1 cellular context compared by ENCODE assay signal in genomic region chr6:135739288-135739687, GRCh38.
A peak's percentile ranks its signal among the peaks of the same experiment; 100 is the strongest.
TF ChIP-seq lines count a peak whose summit lies in the region.

No MANE protein-coding gene starts in this region.

TF ChIP-seq in IMR-90, 13 proteins besides CTCF, POLR2A, EP300 and RAD21 (continued from another document):
- TF ChIP-seq SMC3 (IDR thresholded peaks at IDR 0.05; ENCODE audit: low read depth, low read length) (no peak; the same call in 1 of the 2 replicates), RCOR1 (IDR thresholded peaks at IDR 0.05; ENCODE audit: insufficient replicate concordance, low read length) (no peak), CHD1 (IDR thresholded peaks at IDR 0.05; ENCODE audit: low read depth, low read length) (no peak), USF2 (IDR thresholded peaks at IDR 0.05; ENCODE audit: low read depth, low read length) (no peak), RFX5 (IDR thresholded peaks at IDR 0.05; ENCODE audit: low read depth, low read length) (no peak), MAZ (IDR thresholded peaks at IDR 0.05; ENCODE audit: borderline replicate concordance, low read depth, low read length) (no peak; the same call in 1 of the 2 replicates), CEBPB (IDR thresholded peaks at IDR 0.05; ENCODE audit: low read depth, low read length) (peak; percentile 91), MXI1 (IDR thresholded peaks at IDR 0.05; ENCODE audit: borderline replicate concordance, low read depth, low read length) (no peak), ELK1 (IDR thresholded peaks at IDR 0.05; ENCODE audit: borderline replicate concordance, low read depth, low read length) (no peak)
